In genomic region chr13:78657699-78658629, GRCh38 we compare ENCODE assay signal across 8 cellular contexts. TPM values are rescaled to one million over a fixed set of nuclear protein-coding genes. Genes with fewer than 3 reads are reported as not detected.
DNase-seq lines count a peak whose midpoint lies in the region; ATAC-seq lines count a peak whose summit lies in the region.

No MANE protein-coding gene starts in this region.

- peaks cover 14% of the 10 kb centered on the region for H3K36me3 Mint-ChIP-seq in activated CD8-positive, alpha-beta memory T cell treated with anti-CD3 and anti-CD28 coated beads, Interleukin-2, amount 10 ng/mL, durations not matched to agents 7 days and 5 days

- ATAC-seq in activated CD8-positive, alpha-beta memory T cell treated with anti-CD3 and anti-CD28 coated beads, Interleukin-2, amount 10 ng/mL, durations not matched to agents 7 days and 5 days = peak; percentile 4
- peak; percentile 29 for ATAC-seq in HG02870 (IDR thresholded peaks at IDR 0.05; ENCODE audit: unreplicated experiment)

- peak overlapping the region; percentile 97 to 99 for H3K4me3 ChIP-seq in duodenal mucosa (ENCODE audit: low read depth in 1 of 2, low read length in 2 of 2)
- H3K4me3 ChIP-seq in mucosa of stomach (ENCODE audit: low read length) = peak overlapping the region; percentile 53

- H3K27ac ChIP-seq in duodenal mucosa (ENCODE audit: low read depth, low read length) = no peak overlapping the region

- CTCF ChIA-PET in activated CD8-positive, alpha-beta memory T cell treated with anti-CD3 and anti-CD28 coated beads, Interleukin-2, amount 10 ng/mL, durations not matched to agents 7 days and 5 days (lab: Charles Lee) = no interaction called here

- peak overlapping the region; percentile 91 for H3K27ac Mint-ChIP-seq in activated CD8-positive, alpha-beta memory T cell treated with anti-CD3 and anti-CD28 coated beads, Interleukin-2, amount 10 ng/mL, durations not matched to agents 7 days and 5 days

- H3K4me1 ChIP-seq in duodenal mucosa (ENCODE audit: control insufficient read depth in 1 of 2, insufficient read depth in 2 of 2, low read length in 2 of 2) (peaks cover 9 to 12% of the 10 kb centered on the region in 2 donors), mucosa of stomach (ENCODE audit: control insufficient read depth, insufficient read depth, low read length) (peaks cover 8% of the 10 kb centered on the region)

- DNase-seq in activated CD8-positive, alpha-beta memory T cell treated with anti-CD3 and anti-CD28 coated beads, Interleukin-2, amount 10 ng/mL, durations not matched to agents 7 days and 5 days = no peak
- DNase-seq in activated CD8-positive, alpha-beta memory T cell treated with anti-CD3 and anti-CD28 coated beads for 24 hours = no peak
- DNase-seq in OCI-M1 (lab: John Stamatoyannopoulos, UW) = peak; percentile 67
- DNase-seq in foreskin melanocyte = no peak
- DNase-seq in stimulated activated CD4-positive, alpha-beta T cell treated with anti-CD3 and anti-CD28 coated beads, Interleukin-12 subunit alpha, Interleukin-12 subunit beta, amount 100 ng/mL, for 4 hours = no peak

- no peaks in the 10 kb centered on the region for H3K27me3 Mint-ChIP-seq in activated CD8-positive, alpha-beta memory T cell treated with anti-CD3 and anti-CD28 coated beads, Interleukin-2, amount 10 ng/mL, durations not matched to agents 7 days and 5 days

- peaks cover 48% of the 10 kb centered on the region for H3K4me1 Mint-ChIP-seq in activated CD8-positive, alpha-beta memory T cell treated with anti-CD3 and anti-CD28 coated beads, Interleukin-2, amount 10 ng/mL, durations not matched to agents 7 days and 5 days

- no peaks in the 10 kb centered on the region for H3K9me3 ChIP-seq in duodenal mucosa (ENCODE audit: control insufficient read depth in 1 of 2, low read length in 2 of 2)
- no peaks in the 10 kb centered on the region for H3K9me3 ChIP-seq in mucosa of stomach (ENCODE audit: control insufficient read depth, low read length)

- peak overlapping the region; percentile 72 to 79 for H3K9ac ChIP-seq in duodenal mucosa (ENCODE audit: low read depth in 1 of 2, low read length in 2 of 2)
- peak overlapping the region; percentile 75 for H3K9ac ChIP-seq in mucosa of stomach (ENCODE audit: low read length)

- H3K9me3 Mint-ChIP-seq in activated CD8-positive, alpha-beta memory T cell treated with anti-CD3 and anti-CD28 coated beads, Interleukin-2, amount 10 ng/mL, durations not matched to agents 7 days and 5 days (ENCODE audit: low read depth) = no peaks in the 10 kb centered on the region

- peak overlapping the region; percentile 93 for H3K4me3 Mint-ChIP-seq in activated CD8-positive, alpha-beta memory T cell treated with anti-CD3 and anti-CD28 coated beads, Interleukin-2, amount 10 ng/mL, durations not matched to agents 7 days and 5 days

- no peaks in the 10 kb centered on the region for H3K27me3 ChIP-seq in duodenal mucosa (ENCODE audit: control insufficient read depth in 1 of 2, insufficient read depth in 2 of 2, low read length in 2 of 2)
- peaks cover 5% of the 10 kb centered on the region for H3K27me3 ChIP-seq in mucosa of stomach (ENCODE audit: control insufficient read depth, insufficient read depth, low read length)

- H3K36me3 ChIP-seq in duodenal mucosa (ENCODE audit: control insufficient read depth in 1 of 2, insufficient read depth in 2 of 2, low read length in 2 of 2) (peaks cover 0 to 4% of the 10 kb centered on the region in 2 donors), mucosa of stomach (ENCODE audit: control insufficient read depth, insufficient read depth, low read length) (no peaks in the 10 kb centered on the region)

RNA-seq across cellular contexts. Expression of gene OBI1, which starts 1.0 kb away (rescaled TPM):
- 10 to 100 TPM; 18.1 to 21.1 TPM for total RNA-seq in activated CD8-positive, alpha-beta memory T cell treated with anti-CD3 and anti-CD28 coated beads, Interleukin-2, amount 10 ng/mL, durations not matched to agents 7 days and 5 days

RNA-seq across cellular contexts. Expression of gene POU4F1, which starts 54.6 kb away (rescaled TPM):
- total RNA-seq in activated CD8-positive, alpha-beta memory T cell treated with anti-CD3 and anti-CD28 coated beads, Interleukin-2, amount 10 ng/mL, durations not matched to agents 7 days and 5 days = under 1 TPM; 0.18 to 0.23 TPM
